8 cellular contexts compared by ENCODE assay signal in genomic region chr19:8578642-8579265, GRCh38. TPM values are rescaled to one million over a fixed set of nuclear protein-coding genes. Genes with fewer than 3 reads are reported as not detected.
DNase-seq lines count a peak whose midpoint lies in the region; ATAC-seq, FAIRE-seq and TF ChIP-seq lines count a peak whose summit lies in the region.

No MANE protein-coding gene starts in this region.

- no peak for ATAC-seq in HG03469 (IDR thresholded peaks at IDR 0.05; ENCODE audit: unreplicated experiment)

- peak overlapping the region; percentile 61 to 98 (median 89) for H3K4me3 Mint-ChIP-seq in CD4-positive, alpha-beta memory T cell

- no peaks in the 10 kb centered on the region for H3K79me2 ChIP-seq in SK-N-SH (ENCODE audit: insufficient read depth)

- H3K9me3 Mint-ChIP-seq in CD4-positive, alpha-beta memory T cell: peaks cover 0 to 4% (median 0%) of the 10 kb centered on the region in 8 donors

- FAIRE-seq in urothelium cell line (lab: Jason Lieb, UNC): no peak

- peak; percentile 95 for TF ChIP-seq CTCF in SK-N-SH (IDR thresholded peaks at IDR 0.05)

- TF ChIP-seq EP300 in SK-N-SH (IDR thresholded peaks at IDR 0.05; ENCODE audit: borderline replicate concordance in 1 of 2, low read depth in 1 of 2, low read length in 1 of 2): no peak

- DNase-seq in CD4-positive, alpha-beta memory T cell: peak; percentile 72 to 80 (median 77)
- peak; percentile 26 for DNase-seq in HS-27A (ENCODE audit: low read depth)
- peak; percentile 85 for DNase-seq in SK-N-SH
- DNase-seq in activated naive CD4-positive, alpha-beta T cell (lab: John Stamatoyannopoulos, UW): peak; percentile 69 to 77 (median 72)
- peak; percentile 47 for DNase-seq in globus pallidus (ENCODE audit: low spot score)
- DNase-seq in pons (ENCODE audit: low spot score): peak; percentile 53
- peak; percentile 57 for DNase-seq in urothelium cell line (ENCODE audit: low spot score)

- peak overlapping the region; percentile 33 to 88 (median 81) for H3K27ac Mint-ChIP-seq in CD4-positive, alpha-beta memory T cell

- H2AFZ ChIP-seq in SK-N-SH (ENCODE audit: low read depth): no peak overlapping the region

- H3K4me2 ChIP-seq in SK-N-SH: no peak overlapping the region

- 11% methylated on average over 17 of the region's 17 CpGs for WGBS in SK-N-SH (ENCODE audit: low lambda C conversion rate)

- peaks cover 13 to 23% of the 10 kb centered on the region in 2 donors for H3K36me3 Mint-ChIP-seq in CD4-positive, alpha-beta memory T cell

- TF ChIP-seq RAD21 in SK-N-SH (IDR thresholded peaks at IDR 0.05; ENCODE audit: low read length): peak; percentile 48

- POLR2A ChIA-PET in CD4-positive, alpha-beta memory T cell (lab: Charles Lee; ENCODE audit: partially characterized antibody): interaction anchor here (0.8 to 18.1 kb wide), 12 partner anchors 11 to 166 kb away, joined by 3 to 461 read pairs (median 16); partner anchors contain the start of genes HNRNPM, MARCHF2 and ZNF414
- POLR2A ChIA-PET in SK-N-SH (lab: Yijun Ruan, JAX): interaction anchor here (0.6 kb wide), 1 partner anchor 9 kb away, joined by 4 read pairs; no protein-coding TSS in a partner anchor

- H3K27ac ChIP-seq in CD4-positive, alpha-beta memory T cell (ENCODE audit: low read depth, low read length): peak overlapping the region; percentile 58
- H3K27ac ChIP-seq in SK-N-SH (ENCODE audit: low read depth in 2 of 2, low read length in 1 of 2): no peak overlapping the region

- peaks cover 10% of the 10 kb centered on the region for H3F3A ChIP-seq in SK-N-SH (replicated peaks; ENCODE audit: insufficient read depth)

- peaks cover 56% of the 10 kb centered on the region for H3K4me1 ChIP-seq in CD4-positive, alpha-beta memory T cell (ENCODE audit: insufficient read depth, low read length)
- H3K4me1 ChIP-seq in SK-N-SH (ENCODE audit: control insufficient read depth in 1 of 2, insufficient read depth in 2 of 2, low read depth in 1 of 2, low read length in 1 of 2): no peaks in the 10 kb centered on the region; a peak in 1 of 4 replicates

- H3K4me3 ChIP-seq in CD4-positive, alpha-beta memory T cell (ENCODE audit: low read length in 2 of 2): no peak overlapping the region
- H3K4me3 ChIP-seq in SK-N-SH (ENCODE audit: low read depth in 2 of 2, low read length in 1 of 2): peak overlapping the region in 1 of 2 experiments; percentile 42; a peak in 1 of 4 replicates

- no peaks in the 10 kb centered on the region for H3K27me3 Mint-ChIP-seq in CD4-positive, alpha-beta memory T cell

- H3K27me3 ChIP-seq in CD4-positive, alpha-beta memory T cell (ENCODE audit: insufficient read depth, low read length): no peaks in the 10 kb centered on the region
- H3K27me3 ChIP-seq in SK-N-SH (ENCODE audit: insufficient read depth): no peaks in the 10 kb centered on the region; the same call in 1 of the 2 replicates

- no peaks in the 10 kb centered on the region for H3K9me3 ChIP-seq in CD4-positive, alpha-beta memory T cell (ENCODE audit: control insufficient read depth in 1 of 2, low read length in 2 of 2)
- no peaks in the 10 kb centered on the region for H3K9me3 ChIP-seq in SK-N-SH

- no peaks in the 10 kb centered on the region for H4K20me1 ChIP-seq in SK-N-SH (ENCODE audit: insufficient read depth)

- no peaks in the 10 kb centered on the region for H3K9me2 ChIP-seq in SK-N-SH

- no peak overlapping the region for H3K9ac ChIP-seq in SK-N-SH

- peaks cover 28 to 65% (median 44%) of the 10 kb centered on the region in 4 donors for H3K4me1 Mint-ChIP-seq in CD4-positive, alpha-beta memory T cell

- CTCF ChIA-PET in CD4-positive, alpha-beta memory T cell (lab: Charles Lee; ENCODE audit: partially characterized antibody): interaction anchor here (0.5 to 8.8 kb wide), 42 partner anchors 9 to 313 kb away, joined by 3 to 179 read pairs (median 8); partner anchors contain the start of genes HNRNPM, MARCHF2, PRAM1 and ZNF414
- CTCF ChIA-PET in SK-N-SH (lab: Yijun Ruan, JAX): interaction anchor here (0.7 to 6.8 kb wide), 26 partner anchors 11 to 227 kb away, joined by 3 to 152 read pairs (median 4); no protein-coding TSS in a partner anchor

- H3K36me3 ChIP-seq in CD4-positive, alpha-beta memory T cell (ENCODE audit: insufficient read depth, low read length): no peaks in the 10 kb centered on the region
- no peaks in the 10 kb centered on the region for H3K36me3 ChIP-seq in SK-N-SH (replicated peaks in 1 of 2; ENCODE audit: control insufficient read depth in 1 of 2, insufficient read depth in 2 of 2, low read length in 1 of 2)

- intact Hi-C loops in CD4-positive, alpha-beta memory T cell (cut with micrococcal nuclease): loop anchor here (1.0 kb wide), 2 partner anchors 9 to 91 kb away; no protein-coding TSS in a partner anchor

TF ChIP-seq in SK-N-SH, 30 proteins besides CTCF, POLR2A, EP300 and RAD21:
- no peak for TF ChIP-seq ELF1 (IDR thresholded peaks at IDR 0.05)

RNA-seq across cellular contexts. Expression of gene MYO1F, which starts 1.5 kb away (rescaled TPM):
- 100 to 1,000 TPM; 329 to 359 TPM for total RNA-seq in CD4-positive, alpha-beta memory T cell
- 100 to 1,000 TPM in 1 of 2 donors, 10 to 100 TPM in 1; 35.9 to 112 TPM for polyA plus RNA-seq in CD4-positive, alpha-beta memory T cell
- 0.24 and 0.51 TPM in 2 replicates for polyA plus RNA-seq in SK-N-SH (2012; rRNA removed)
- 0.14 and 0.21 TPM in 2 replicates for polyA plus RNA-seq in SK-N-SH (2012; cell fraction: cytosol; rRNA removed)
- 0.45 and 0.69 TPM in 2 replicates for polyA plus RNA-seq in SK-N-SH (2012; cell fraction: nucleus; rRNA removed)

RNA-seq across cellular contexts. Expression of gene ADAMTS10, which starts 31.8 kb away (rescaled TPM):
- total RNA-seq in CD4-positive, alpha-beta memory T cell: 10 to 100 TPM; 66.0 to 67.2 TPM
- polyA plus RNA-seq in CD4-positive, alpha-beta memory T cell: 1 to 10 TPM in 1 of 2 donors, under 1 TPM in 1; 0.59 to 2.2 TPM
- 3.6 and 5.9 TPM in 2 replicates for polyA plus RNA-seq in SK-N-SH (2012; rRNA removed)
- 0.84 and 1.7 TPM in 2 replicates for polyA plus RNA-seq in SK-N-SH (2012; cell fraction: cytosol; rRNA removed)
- polyA plus RNA-seq in SK-N-SH (2012; cell fraction: nucleus; rRNA removed): 43.3 and 50.0 TPM in 2 replicates

RNA-seq across cellular contexts. Expression of gene NFILZ, which starts 51.7 kb away (rescaled TPM):
- not detected for total RNA-seq in CD4-positive, alpha-beta memory T cell
- not detected for polyA plus RNA-seq in CD4-positive, alpha-beta memory T cell
- not detected in 2 replicates for polyA plus RNA-seq in SK-N-SH (2012; rRNA removed)
- polyA plus RNA-seq in SK-N-SH (2012; cell fraction: cytosol; rRNA removed): not detected in 2 replicates
- not detected in 2 replicates for polyA plus RNA-seq in SK-N-SH (2012; cell fraction: nucleus; rRNA removed)

Comparison
In these comparisons a context has a peak if more than half of its experiments do, and no peak if none do; other contexts are left out.
1. DNase-seq: peak in every context shown above with its lines; median percentile 85 in SK-N-SH; 77 in CD4-positive, alpha-beta memory T cell; 72 in activated naive CD4-positive, alpha-beta T cell; 57 in urothelium cell line; 53 in pons; 47 in globus pallidus; 26 in HS-27A.
2. RNA of gene MYO1F, which starts 1.5 kb away (polyA plus RNA-seq): 35.9 to 112 TPM in CD4-positive, alpha-beta memory T cell; 0.14 to 0.69 TPM in SK-N-SH; every median in the first group is over 10 times any median in the second.